8 cellular contexts compared by ENCODE assay signal in genomic region chr7:74417419-74417971, GRCh38. TPM values are rescaled to one million over a fixed set of nuclear protein-coding genes. Genes with fewer than 3 reads are reported as not detected.
DNase-seq lines count a peak whose midpoint lies in the region; ATAC-seq, FAIRE-seq and TF ChIP-seq lines count a peak whose summit lies in the region.

No MANE protein-coding gene starts in this region.

- TF ChIP-seq CTCF in 22Rv1 (IDR thresholded peaks at IDR 0.05), result peak; percentile 99
- TF ChIP-seq CTCF in dorsolateral prefrontal cortex (IDR thresholded peaks at IDR 0.05 in 54 of 56, conservative IDR thresholded peaks at IDR 0.05 in 2 of 56; ENCODE audit: low read depth in 1 of 56, partially characterized antibody in 56 of 56), result peak; percentile 70 to 100 (median 97)

- no peak for TF ChIP-seq POLR2A in GM12891 (IDR thresholded peaks at IDR 0.05; ENCODE audit: low read depth, low read length)

- ATAC-seq in GM21367 (IDR thresholded peaks at IDR 0.05; ENCODE audit: unreplicated experiment), result no peak

- no peak overlapping the region for H3K4me3 ChIP-seq in dorsolateral prefrontal cortex

- DNase-seq in GM12891 (ENCODE audit: insufficient read length, low spot score), result peak; percentile 89
- peak; percentile 28 for DNase-seq in NCI-H226
- peak; percentile 39 for DNase-seq in activated CD4-positive, alpha-beta T cell treated with anti-CD3 and anti-CD28 coated beads, Interleukin-2, amount 50 U/mL, for 1 hour
- DNase-seq in dorsolateral prefrontal cortex, result peak; percentile 52 to 82 (median 67)
- peak; percentile 65 to 81 for DNase-seq in lung microvascular endothelial cell (ENCODE audit: low read depth in 2 of 2)
- peak; percentile 6 to 43 (median 8) for DNase-seq in stimulated activated CD4-positive, alpha-beta T cell treated with anti-CD3 and anti-CD28 coated beads, TNF-alpha, amount 100 ng/mL, for 48 hours (ENCODE audit: low read depth in 3 of 3)

- intact Hi-C loops in dorsolateral prefrontal cortex (cut with DNase I), result loop anchor here (5.0 to 10.0 kb wide), 4 partner anchors 150 to 627 kb away; partner anchors contain the start of gene GTF2I (in 2 of the 2)

- FAIRE-seq in GM12891 (lab: Jason Lieb, UNC), result peak; percentile 82

- no peak overlapping the region for H3K27ac ChIP-seq in 22Rv1
- H3K27ac ChIP-seq in dorsolateral prefrontal cortex, result peak overlapping the region in 1 of 59 donors; percentile 36

- H3K27me3 ChIP-seq in dorsolateral prefrontal cortex, result peaks cover 0 to 4% (median 0%) of the 10 kb centered on the region in 45 donors

TF ChIP-seq in GM12891, 5 proteins besides CTCF, POLR2A, EP300 and RAD21:
- no peak for TF ChIP-seq PAX5 (IDR thresholded peaks at IDR 0.05; ENCODE audit: insufficient read depth, low read length, severe bottlenecking)
- no peak for TF ChIP-seq TAF1 (IDR thresholded peaks at IDR 0.05; ENCODE audit: low read depth, low read length)
- TF ChIP-seq POLR2AphosphoS5 (IDR thresholded peaks at IDR 0.05; ENCODE audit: low read depth, low read length), result no peak
- no peak for TF ChIP-seq SPI1 (IDR thresholded peaks at IDR 0.05; ENCODE audit: low read depth, low read length)
- no peak for TF ChIP-seq POU2F2 (IDR thresholded peaks at IDR 0.05; ENCODE audit: low read depth, low read length)

RNA-seq across cellular contexts. Expression of gene GTF2IRD1, which starts 36.2 kb away (rescaled TPM):
- polyA plus RNA-seq in GM12891 (2012; ENCODE audit: low read depth, missing spikeins), result 4.8 TPM
- total RNA-seq in dorsolateral prefrontal cortex, result 10 to 100 TPM; 13.2 to 37.2 (median 22.2) TPM
- 4.6 and 5.2 TPM in 2 replicates for total RNA-seq in lung microvascular endothelial cell

Comparison
In these comparisons a context has a peak if more than half of its experiments do, and no peak if none do; other contexts are left out.
1. DNase-seq: peak in every context shown above with its lines; median percentile 89 in GM12891; 73 in lung microvascular endothelial cell; 67 in dorsolateral prefrontal cortex; 39 in activated CD4-positive, alpha-beta T cell treated with anti-CD3 and anti-CD28 coated beads, Interleukin-2, amount 50 U/mL, for 1 hour; 28 in NCI-H226; 8 in stimulated activated CD4-positive, alpha-beta T cell treated with anti-CD3 and anti-CD28 coated beads, TNF-alpha, amount 100 ng/mL, for 48 hours.